Comparison of ENCODE assay signal across 1 cellular context in genomic region chr1:94537254-94537653, GRCh38.
TF ChIP-seq lines count a peak whose summit lies in the region.

No MANE protein-coding gene starts in this region.

TF ChIP-seq in IMR-90, 13 proteins besides CTCF, POLR2A, EP300 and RAD21:
- no peak for TF ChIP-seq SMC3 (IDR thresholded peaks at IDR 0.05; ENCODE audit: low read depth, low read length)
- no peak for TF ChIP-seq CEBPB (IDR thresholded peaks at IDR 0.05; ENCODE audit: low read depth, low read length)
- no peak for TF ChIP-seq MAZ (IDR thresholded peaks at IDR 0.05; ENCODE audit: borderline replicate concordance, low read depth, low read length)
- no peak for TF ChIP-seq MAFK (IDR thresholded peaks at IDR 0.05; ENCODE audit: low read depth, low read length)
- no peak for TF ChIP-seq BHLHE40 (IDR thresholded peaks at IDR 0.05; ENCODE audit: low read depth, low read length)
- TF ChIP-seq FOS (IDR thresholded peaks at IDR 0.05; ENCODE audit: low read depth, low read length) = no peak
- TF ChIP-seq USF2 (IDR thresholded peaks at IDR 0.05; ENCODE audit: low read depth, low read length) = no peak
- no peak for TF ChIP-seq RCOR1 (IDR thresholded peaks at IDR 0.05; ENCODE audit: insufficient replicate concordance, low read length)
- no peak for TF ChIP-seq NFE2L2 (IDR thresholded peaks at IDR 0.05; ENCODE audit: low read depth, low read length)
- no peak for TF ChIP-seq ELK1 (IDR thresholded peaks at IDR 0.05; ENCODE audit: borderline replicate concordance, low read depth, low read length)
- no peak for TF ChIP-seq CHD1 (IDR thresholded peaks at IDR 0.05; ENCODE audit: low read depth, low read length)
- TF ChIP-seq MXI1 (IDR thresholded peaks at IDR 0.05; ENCODE audit: borderline replicate concordance, low read depth, low read length) = no peak
- TF ChIP-seq RFX5 (IDR thresholded peaks at IDR 0.05; ENCODE audit: low read depth, low read length) = no peak
